ENCODE assay signal across 27 cellular contexts in the genomic region with DNA sequence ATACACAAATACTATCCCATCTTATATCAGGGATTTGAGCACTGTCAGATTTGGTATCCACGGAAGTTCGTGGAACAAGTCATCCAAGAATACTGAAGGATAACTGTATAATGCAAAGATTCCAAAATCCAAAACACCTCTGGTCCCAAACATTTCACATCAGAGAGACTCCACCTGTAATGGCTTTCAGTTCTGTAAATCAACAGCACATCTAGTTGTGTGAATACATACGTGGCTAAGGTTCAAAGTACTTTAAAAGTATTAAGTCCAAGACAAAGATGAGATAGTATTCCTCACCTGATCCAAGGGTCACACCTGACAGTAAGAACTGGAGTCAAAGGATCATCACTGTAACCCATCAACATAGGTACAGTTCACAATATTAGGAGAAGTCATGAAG. TPM values are rescaled to one million over a fixed set of nuclear protein-coding genes. Genes with fewer than 3 reads are reported as not detected.
DNase-seq lines count a peak whose midpoint lies in the region; ATAC-seq and TF ChIP-seq lines count a peak whose summit lies in the region.
"Had no signal": no experiment of that assay in that cellular context is flagged by ENCODE, and none has a peak within 500 bp of the region (broad histone marks: within the 10 kb centered on the region; RNA-seq: fewer than 3 reads in every experiment).

No MANE protein-coding gene starts in this region.

- H3K4me3 ChIP-seq in cardiac muscle cell (no peak overlapping the region), heart right ventricle (no peak overlapping the region)
- H3K4me3 ChIP-seq: BLaER1, esophagus squamous epithelium, upper lobe of left lung had no signal

- H3K27me3 ChIP-seq in cardiac muscle cell, result no peaks in the 10 kb centered on the region
- H3K27me3 ChIP-seq in heart right ventricle, result no peaks in the 10 kb centered on the region
- H3K27me3 ChIP-seq: BLaER1, esophagus squamous epithelium, upper lobe of left lung had no signal

- H3K9me3 ChIP-seq in cardiac muscle cell (ENCODE audit: low read depth) (no peaks in the 10 kb centered on the region), heart right ventricle (no peaks in the 10 kb centered on the region)
- H3K9me3 ChIP-seq: esophagus squamous epithelium, SK-N-SH, upper lobe of left lung had no signal

- no peaks in the 10 kb centered on the region for H3K36me3 ChIP-seq in cardiac muscle cell
- no peaks in the 10 kb centered on the region for H3K36me3 ChIP-seq in heart right ventricle
- H3K36me3 ChIP-seq: esophagus squamous epithelium, upper lobe of left lung had no signal

- ATAC-seq in heart right ventricle (no peak), memory B cell (ENCODE audit: low read depth) (no peak), GM18520 (IDR thresholded peaks at IDR 0.05; ENCODE audit: unreplicated experiment) (no peak), HG02938 (IDR thresholded peaks at IDR 0.05; ENCODE audit: unreplicated experiment) (no peak), HG03097 (IDR thresholded peaks at IDR 0.05; ENCODE audit: low FRiP score, unreplicated experiment) (no peak)
- no peak for ATAC-seq in activated naive CD8-positive, alpha-beta T cell treated with anti-CD3 and anti-CD28 coated beads, Interleukin-2, amount 50 U/mL, for 24 hours

- peaks cover 92% of the 10 kb centered on the region for H3K4me1 Mint-ChIP-seq in activated naive CD8-positive, alpha-beta T cell treated with anti-CD3 and anti-CD28 coated beads, Interleukin-2, amount 50 U/mL, for 24 hours
- peaks cover 63% of the 10 kb centered on the region for H3K4me1 Mint-ChIP-seq in memory B cell

- 67 to 70% methylated on average over 3 of the region's 3 CpGs for WGBS in heart right ventricle, 2 donors

- peak overlapping the region; percentile 1 for H3K27ac Mint-ChIP-seq in activated naive CD8-positive, alpha-beta T cell treated with anti-CD3 and anti-CD28 coated beads, Interleukin-2, amount 50 U/mL, for 24 hours
- peak overlapping the region; percentile 48 for H3K27ac Mint-ChIP-seq in memory B cell
- H3K27ac Mint-ChIP-seq: progenitor cell of endocrine pancreas had no signal

- TF ChIP-seq CTCF in cardiac muscle cell (IDR thresholded peaks at IDR 0.05; ENCODE audit: low read depth, low read length) (no peak), heart right ventricle (IDR thresholded peaks at IDR 0.05) (no peak)

- H3K4me1 ChIP-seq in cardiac muscle cell (ENCODE audit: low read depth) (peaks cover 44% of the 10 kb centered on the region), heart right ventricle (peaks cover 4 to 93% (median 80%) of the 10 kb centered on the region in 9 donors)

- H3K9me3 Mint-ChIP-seq in activated naive CD8-positive, alpha-beta T cell treated with anti-CD3 and anti-CD28 coated beads, Interleukin-2, amount 50 U/mL, for 24 hours, result no peaks in the 10 kb centered on the region
- H3K9me3 Mint-ChIP-seq in memory B cell, result no peaks in the 10 kb centered on the region
- H3K9me3 Mint-ChIP-seq: naive B cell had no signal

- peaks cover 9% of the 10 kb centered on the region for H3K36me3 Mint-ChIP-seq in activated naive CD8-positive, alpha-beta T cell treated with anti-CD3 and anti-CD28 coated beads, Interleukin-2, amount 50 U/mL, for 24 hours (ENCODE audit: low read depth)
- H3K36me3 Mint-ChIP-seq in memory B cell, result peaks cover 2% of the 10 kb centered on the region
- H3K36me3 Mint-ChIP-seq: naive B cell had no signal

- peak overlapping the region; percentile 46 for H3K27ac ChIP-seq in cardiac muscle cell
- no peak overlapping the region for H3K27ac ChIP-seq in heart right ventricle
- H3K27ac ChIP-seq: BLaER1 had no signal

- DNase-seq in cardiac muscle cell (ENCODE audit: low read depth in 1 of 2, low spot score in 1 of 2), result no peak
- DNase-seq in heart right ventricle, result no peak
- no peak for DNase-seq in activated naive CD8-positive, alpha-beta T cell treated with anti-CD3 and anti-CD28 coated beads, Interleukin-2, amount 50 U/mL, for 24 hours
- DNase-seq in memory B cell (ENCODE audit: low spot score in 2 of 2), result no peak
- DNase-seq in NCI-H2227 treated with DMSO at 0.1 percent for 48 hours (lab: John Stamatoyannopoulos, UW), result no peak
- DNase-seq: 8988T; activated CD4-positive, alpha-beta T cell treated with anti-CD3 and anti-CD28 coated beads, Interleukin-2, amount 50 U/mL, for 48 hours; activated gamma-delta T cell treated with Interleukin-2 at 50 U/mL for 16 hours; aorta; cerebellar nuclear complex; effector memory CD4-positive, alpha-beta T cell; esophagus squamous epithelium; GF-D8; GOT3; KBM-7; mesenchymal stem cell; naive B cell; NCI-H1930; NCI-H345; SK-N-SH; stimulated activated CD4-positive, alpha-beta T cell treated with anti-CD3 and anti-CD28 coated beads, Interleukin-4, amount 100 ng/mL, for 1 hour; upper lobe of left lung had no signal

- H3K4me3 Mint-ChIP-seq in activated naive CD8-positive, alpha-beta T cell treated with anti-CD3 and anti-CD28 coated beads, Interleukin-2, amount 50 U/mL, for 24 hours, result no peak overlapping the region
- peak overlapping the region; percentile 7 for H3K4me3 Mint-ChIP-seq in memory B cell

- no peaks in the 10 kb centered on the region for H3K27me3 Mint-ChIP-seq in activated naive CD8-positive, alpha-beta T cell treated with anti-CD3 and anti-CD28 coated beads, Interleukin-2, amount 50 U/mL, for 24 hours
- H3K27me3 Mint-ChIP-seq in memory B cell, result no peaks in the 10 kb centered on the region
- H3K27me3 Mint-ChIP-seq: naive B cell, progenitor cell of endocrine pancreas had no signal

- intact Hi-C loops in heart right ventricle (cut with DNase I), result loop anchor here in 1 of 10 donors (10.0 kb wide), 1 partner anchor 46 kb away; no protein-coding TSS in a partner anchor

RNA-seq across cellular contexts. Expression of gene KANSL1, which starts 54.8 kb away (rescaled TPM):
- total RNA-seq in cardiac muscle cell (69.4 and 109 TPM in 2 replicates), heart right ventricle (10 to 100 TPM; 32.5 to 52.5 (median 42.5) TPM)
- polyA plus RNA-seq in cardiac muscle cell (52.6 and 61.2 TPM in 2 replicates), heart right ventricle (10 to 100 TPM in 1 of 2 donors, 1 to 10 TPM in 1; 8.2 to 22.8 TPM)
